In the genomic region with DNA sequence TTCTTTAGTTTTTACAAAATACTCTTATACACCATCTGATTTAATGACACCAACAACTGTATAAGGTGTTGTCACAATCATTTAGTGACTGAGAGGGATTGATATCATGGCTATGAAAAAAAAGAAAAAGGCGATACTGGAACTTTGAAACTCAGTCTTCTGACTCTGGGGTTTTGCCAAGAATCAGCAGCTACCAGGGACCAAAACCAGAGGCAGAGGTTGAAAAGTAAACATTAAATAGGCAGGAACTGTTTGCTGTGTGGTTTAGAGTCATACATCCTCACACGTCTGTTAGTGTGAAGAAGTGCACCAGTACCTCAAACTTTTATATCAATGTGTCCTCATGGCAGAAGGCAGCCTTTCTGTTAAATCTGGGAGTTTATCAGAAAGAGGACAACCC, we compare ENCODE assay signal across 14 cellular contexts. TPM values are rescaled to one million over a fixed set of nuclear protein-coding genes. Genes with fewer than 3 reads are reported as not detected.
DNase-seq lines count a peak whose midpoint lies in the region; ATAC-seq and TF ChIP-seq lines count a peak whose summit lies in the region.
"Had no signal": no experiment of that assay in that cellular context is flagged by ENCODE, and none has a peak within 500 bp of the region (broad histone marks: within the 10 kb centered on the region; RNA-seq: fewer than 3 reads in every experiment).

No MANE protein-coding gene starts in this region.

- no TSS peak for BruUV-seq in mammary epithelial cell (replicated peaks; lab: Mats Ljungman, UMichigan)

- H3K27me3 Mint-ChIP-seq in activated T-cell treated with anti-CD3 and anti-CD28 coated beads, Interleukin-2, amount 50 U/mL, for 72 hours (ENCODE audit: low read depth): no peaks in the 10 kb centered on the region
- peaks cover 12% of the 10 kb centered on the region; the same call in 1 of the 2 replicates for H3K27me3 Mint-ChIP-seq in WTC11 (ENCODE audit: low read depth)
- H3K27me3 Mint-ChIP-seq: CD4-positive, alpha-beta memory T cell had no signal

- H3K4me2 ChIP-seq in mammary epithelial cell (ENCODE audit: insufficient read depth, low read depth, low read length): no peak overlapping the region
- H3K4me2 ChIP-seq: GM23338 had no signal

- no peak overlapping the region for H3K4me3 ChIP-seq in breast epithelium
- H3K4me3 ChIP-seq in mammary epithelial cell (replicated peaks in 1 of 3; ENCODE audit: insufficient read depth in 1 of 3, low read depth in 2 of 3, low read length in 3 of 3): no peak overlapping the region
- H3K4me3 ChIP-seq in stomach: no peak overlapping the region
- H3K4me3 ChIP-seq: GM23338 had no signal

- peak overlapping the region in 1 of 2 donors; percentile 41 for H3K4me3 Mint-ChIP-seq in activated T-cell treated with anti-CD3 and anti-CD28 coated beads, Interleukin-2, amount 50 U/mL, for 72 hours
- no peak overlapping the region for H3K4me3 Mint-ChIP-seq in WTC11
- H3K4me3 Mint-ChIP-seq: CD4-positive, alpha-beta memory T cell; GM23338 had no signal

- no peaks in the 10 kb centered on the region for H3K36me3 Mint-ChIP-seq in activated T-cell treated with anti-CD3 and anti-CD28 coated beads, Interleukin-2, amount 50 U/mL, for 72 hours (ENCODE audit: insufficient read depth in 2 of 2)
- H3K36me3 Mint-ChIP-seq in WTC11: no peaks in the 10 kb centered on the region

- DNase-seq in breast epithelium (ENCODE audit: low spot score in 2 of 2) (no peak), mammary epithelial cell (no peak), NCI-H774 (lab: John Stamatoyannopoulos, UW) (peak; percentile 22), left colon (no peak), stomach (no peak), WTC11 (ENCODE audit: low spot score) (no peak)
- DNase-seq in activated T-cell treated with anti-CD3 and anti-CD28 coated beads, Interleukin-2, amount 50 U/mL, for 72 hours: no peak
- DNase-seq: CD4-positive, alpha-beta memory T cell; NCI-H1436; NCI-H2081 treated with DMSO at 0.1 percent for 48 hours; NCI-H226; NCI-H82 had no signal

- in situ Hi-C loops in mammary epithelial cell (cut with MboI; ENCODE audit: low sequenced_read_pairs in 2 of 2): no loop called here

- TF ChIP-seq POLR2A in breast epithelium (IDR thresholded peaks at IDR 0.05) (no peak), stomach (IDR thresholded peaks at IDR 0.05) (no peak)

- 73% methylated on average over 2 of the region's 2 CpGs for WGBS in mammary epithelial cell (ENCODE audit: low coverage, missing lambda C conversion rate)
- WGBS in stomach, 5 donors: 20 to 51% (median 30%) methylated on average over 2 of the region's 2 CpGs

- no peaks in the 10 kb centered on the region for H3K9me3 Mint-ChIP-seq in activated T-cell treated with anti-CD3 and anti-CD28 coated beads, Interleukin-2, amount 50 U/mL, for 72 hours
- H3K9me3 Mint-ChIP-seq in WTC11: no peaks in the 10 kb centered on the region
- H3K9me3 Mint-ChIP-seq: CD4-positive, alpha-beta memory T cell; GM23338 had no signal

- ATAC-seq in left colon (peak; percentile 35), WTC11 (no peak)
- ATAC-seq in activated T-cell treated with anti-CD3 and anti-CD28 coated beads, Interleukin-2, amount 50 U/mL, for 72 hours (replicated peaks in 1 of 2): no peak
- ATAC-seq: GM23338 had no signal

- CTCF ChIA-PET in mammary epithelial cell (lab: Charles Lee; ENCODE audit: low non-redundant PET) (no interaction called here), WTC11 (lab: Charles Lee) (no interaction called here)

- intact Hi-C loops in breast epithelium (cut with DNase I; ENCODE audit: low total_unique reads) (no loop called here), mammary epithelial cell (cut with micrococcal nuclease) (no loop called here), left colon (cut with DNase I, micrococcal nuclease) (no loop called here), stomach (cut with DNase I; ENCODE audit: low total_unique reads) (no loop called here)

- H3K4me1 ChIP-seq in breast epithelium (no peaks in the 10 kb centered on the region), mammary epithelial cell (ENCODE audit: insufficient read depth, low read length) (peaks cover 11% of the 10 kb centered on the region), stomach (peaks cover 0 to 25% (median 12%) of the 10 kb centered on the region in 4 donors)

- TF ChIP-seq CTCF in breast epithelium (IDR thresholded peaks at IDR 0.05): no peak
- no peak for TF ChIP-seq CTCF in mammary epithelial cell (conservative IDR thresholded peaks at IDR 0.05 in 1 of 2, IDR thresholded peaks at IDR 0.05 in 1 of 2; ENCODE audit: extremely low read depth in 1 of 2, insufficient read depth in 1 of 2, low read depth in 1 of 2, low read length in 2 of 2)
- no peak for TF ChIP-seq CTCF in stomach (IDR thresholded peaks at IDR 0.05)
- TF ChIP-seq CTCF in WTC11 (IDR thresholded peaks at IDR 0.05): no peak

- H3K27ac ChIP-seq in breast epithelium (peak overlapping the region; percentile 41 to 67), mammary epithelial cell (ENCODE audit: insufficient read depth, low read depth, low read length) (no peak overlapping the region), stomach (peak overlapping the region in 1 of 5 donors; percentile 38)
- H3K27ac ChIP-seq: RWPE1 had no signal

- no peaks in the 10 kb centered on the region for H3K9me3 ChIP-seq in breast epithelium
- no peaks in the 10 kb centered on the region for H3K9me3 ChIP-seq in mammary epithelial cell (replicated peaks; ENCODE audit: insufficient read depth, low read length)
- no peaks in the 10 kb centered on the region for H3K9me3 ChIP-seq in stomach

- no peak overlapping the region for H3K27ac Mint-ChIP-seq in activated T-cell treated with anti-CD3 and anti-CD28 coated beads, Interleukin-2, amount 50 U/mL, for 72 hours
- no peak overlapping the region for H3K27ac Mint-ChIP-seq in WTC11
- H3K27ac Mint-ChIP-seq: CD4-positive, alpha-beta memory T cell; GM23338 had no signal

- no peaks in the 10 kb centered on the region for H3K27me3 ChIP-seq in breast epithelium
- no peaks in the 10 kb centered on the region for H3K27me3 ChIP-seq in mammary epithelial cell (ENCODE audit: insufficient read depth, low read length)
- no peaks in the 10 kb centered on the region for H3K27me3 ChIP-seq in stomach

- H3K36me3 ChIP-seq in breast epithelium: no peaks in the 10 kb centered on the region
- no peaks in the 10 kb centered on the region for H3K36me3 ChIP-seq in mammary epithelial cell (ENCODE audit: insufficient read depth, low read length)
- H3K36me3 ChIP-seq in stomach: no peaks in the 10 kb centered on the region

- H3K9ac ChIP-seq in mammary epithelial cell (ENCODE audit: insufficient read depth, low read length): no peak overlapping the region

- POLR2A ChIA-PET in WTC11 (lab: Charles Lee): no interaction called here

- peaks cover 19% of the 10 kb centered on the region for H3K4me1 Mint-ChIP-seq in activated T-cell treated with anti-CD3 and anti-CD28 coated beads, Interleukin-2, amount 50 U/mL, for 72 hours (ENCODE audit: low read depth)
- peaks cover 11% of the 10 kb centered on the region for H3K4me1 Mint-ChIP-seq in WTC11
- H3K4me1 Mint-ChIP-seq: CD4-positive, alpha-beta memory T cell had no signal

- dilution Hi-C loops in mammary epithelial cell (cut with HindIII; ENCODE audit: low sequenced_read_pairs): no loop called here

- no peaks in the 10 kb centered on the region for H4K20me1 ChIP-seq in mammary epithelial cell (ENCODE audit: insufficient read depth, low read length)

- no peak for TF ChIP-seq EP300 in stomach (IDR thresholded peaks at IDR 0.05)

- H2AFZ ChIP-seq in mammary epithelial cell (ENCODE audit: low read depth, low read length): no peak overlapping the region
- H2AFZ ChIP-seq: GM23338 had no signal

- no peaks in the 10 kb centered on the region for H3K79me2 ChIP-seq in mammary epithelial cell (ENCODE audit: insufficient read depth, low read length)

TF ChIP-seq in WTC11, 78 proteins besides CTCF, POLR2A, EP300 and RAD21:
- TF ChIP-seq ESRRA (CRISPR knock-in tag; IDR thresholded peaks at IDR 0.05; ENCODE audit: borderline replicate concordance): no peak
- TF ChIP-seq, protein P1, sequence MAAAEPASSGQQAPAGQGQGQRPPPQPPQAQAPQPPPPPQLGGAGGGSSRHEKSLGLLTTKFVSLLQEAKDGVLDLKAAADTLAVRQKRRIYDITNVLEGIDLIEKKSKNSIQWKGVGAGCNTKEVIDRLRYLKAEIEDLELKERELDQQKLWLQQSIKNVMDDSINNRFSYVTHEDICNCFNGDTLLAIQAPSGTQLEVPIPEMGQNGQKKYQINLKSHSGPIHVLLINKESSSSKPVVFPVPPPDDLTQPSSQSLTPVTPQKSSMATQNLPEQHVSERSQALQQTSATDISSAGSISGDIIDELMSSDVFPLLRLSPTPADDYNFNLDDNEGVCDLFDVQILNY (CRISPR knock-in tag; IDR thresholded peaks at IDR 0.05): no peak
TF ChIP-seq in WTC11: peak in this region for 0.

RNA-seq across cellular contexts. Expression of a gene that starts 19.9 kb away (rescaled TPM):
- total RNA-seq in breast epithelium: 10 to 100 TPM; 25.3 to 59.6 (median 44.6) TPM
- total RNA-seq in mammary epithelial cell: 10 to 100 TPM; 25.7 to 60.3 TPM
- polyA plus RNA-seq in mammary epithelial cell: 39.7 TPM
- polyA minus RNA-seq in mammary epithelial cell: 11.5 TPM
- 10 to 100 TPM; 34.8 to 47.6 TPM for total RNA-seq in left colon
- total RNA-seq in stomach: 10 to 100 TPM in 2 of 5 donors, 1 to 10 TPM in 2, not detected in 1; 2.9 to 25.7 (median 11.8) TPM
- polyA plus RNA-seq in stomach: 10 to 100 TPM; 49.2 to 56.5 (median 53.6) TPM
- 10 to 100 TPM; 65.7 to 84.4 TPM for total RNA-seq in activated T-cell treated with anti-CD3 and anti-CD28 coated beads, Interleukin-2, amount 50 U/mL, for 72 hours
- 95.4 to 106 TPM (median 101 TPM) in 3 replicates for total RNA-seq in WTC11 (2021)

RNA-seq across cellular contexts. Expression of a gene that starts 46.0 kb away (rescaled TPM):
- total RNA-seq in breast epithelium (10 to 100 TPM; 11.2 to 34.4 (median 21.4) TPM), mammary epithelial cell (1 to 10 TPM; 6.0 to 9.7 TPM), left colon (10 to 100 TPM; 12.7 to 14.5 TPM), stomach (10 to 100 TPM in 2 of 5 donors, 1 to 10 TPM in 3; 2.3 to 18.3 (median 7.0) TPM), WTC11 (2021) (6.0 to 6.4 TPM (median 6.3 TPM) in 3 replicates)
- polyA plus RNA-seq in mammary epithelial cell (3.7 TPM), stomach (1 to 10 TPM; 4.2 to 6.0 (median 4.7) TPM)
- 4.0 TPM for polyA minus RNA-seq in mammary epithelial cell
- total RNA-seq in activated T-cell treated with anti-CD3 and anti-CD28 coated beads, Interleukin-2, amount 50 U/mL, for 72 hours: 10 to 100 TPM; 16.0 to 17.8 TPM
